Comparison of ENCODE assay signal across 9 cellular contexts in genomic region chr12:72272731-72273498, GRCh38. TPM values are rescaled to one million over a fixed set of nuclear protein-coding genes. Genes with fewer than 3 reads are reported as not detected.
A peak's percentile ranks its signal among the peaks of the same experiment; 100 is the strongest.
DNase-seq lines count a peak whose midpoint lies in the region; ATAC-seq and TF ChIP-seq lines count a peak whose summit lies in the region.
"Had no signal": no experiment of that assay in that cellular context is flagged by ENCODE, and none has a peak within 500 bp of the region (broad histone marks: within the 10 kb centered on the region; RNA-seq: fewer than 3 reads in every experiment).

No MANE protein-coding gene starts in this region.

- no peaks in the 10 kb centered on the region for H3K27me3 ChIP-seq in PC-3 (ENCODE audit: low read length)
- H3K27me3 ChIP-seq in prostate gland (replicated peaks; ENCODE audit: insufficient read depth), result no peaks in the 10 kb centered on the region
- no peaks in the 10 kb centered on the region for H3K27me3 ChIP-seq in Caco-2 (replicated peaks; ENCODE audit: control insufficient read depth, insufficient read depth, low read length)

- 3% methylated on average over 66 of the region's 79 CpGs for WGBS in prostate gland

- peak overlapping the region; percentile 82 for H2AFZ ChIP-seq in PC-3 (ENCODE audit: low read length)

- no peaks in the 10 kb centered on the region for H3K9me3 ChIP-seq in PC-3 (ENCODE audit: low read length)
- no peaks in the 10 kb centered on the region for H3K9me3 ChIP-seq in prostate gland
- H3K9me3 ChIP-seq in Caco-2, result no peaks in the 10 kb centered on the region

- peaks cover 100% of the 10 kb centered on the region for H3K79me2 ChIP-seq in PC-3 (ENCODE audit: low read length)

- peak overlapping the region; percentile 82 for H3K4me2 ChIP-seq in PC-3 (ENCODE audit: low read length)

- H3K4me1 ChIP-seq in PC-3 (ENCODE audit: insufficient read depth, low read length), result peaks cover 52% of the 10 kb centered on the region
- H3K4me1 ChIP-seq in prostate gland (replicated peaks), result no peaks in the 10 kb centered on the region
- no peaks in the 10 kb centered on the region for H3K4me1 ChIP-seq in Caco-2

- H3K36me3 Mint-ChIP-seq in Caco-2 (ENCODE audit: insufficient read depth, unreplicated experiment), result no peaks in the 10 kb centered on the region

- H3K9me3 Mint-ChIP-seq in Caco-2 (ENCODE audit: unreplicated experiment), result no peaks in the 10 kb centered on the region
- H3K9me3 Mint-ChIP-seq: activated T-cell treated with anti-CD3 and anti-CD28 coated beads, Interleukin-2, amount 50 U/mL, for 24 hours had no signal

- peak; percentile 50 for DNase-seq in Daoy (ENCODE audit: low read depth)
- DNase-seq in PC-3, result peak; percentile 21
- DNase-seq in Right ventricle myocardium superior, result peak; percentile 42
- DNase-seq in prostate gland (ENCODE audit: low spot score), result no peak
- no peak for DNase-seq in LoVo (ENCODE audit: low spot score)
- no peak for DNase-seq in Caco-2
- DNase-seq in erythroblast (lab: John Stamatoyannopoulos, UW), result no peak
- DNase-seq: activated T-cell treated with anti-CD3 and anti-CD28 coated beads, Interleukin-2, amount 50 U/mL, for 24 hours had no signal

- H3F3A ChIP-seq in PC-3 (ENCODE audit: low read length, unreplicated experiment), result no peaks in the 10 kb centered on the region

- TF ChIP-seq CTCF in PC-3 (conservative IDR thresholded peaks at IDR 0.05; ENCODE audit: low read depth, low read length) (0 out of 2 replicates have a peak, but pooled peaks have one; percentile 29), prostate gland (IDR thresholded peaks at IDR 0.05) (no peak), Caco-2 (IDR thresholded peaks at IDR 0.05; ENCODE audit: insufficient read depth in 1 of 2, low read depth in 1 of 2, low read length in 1 of 2, severe bottlenecking in 1 of 2, unreplicated experiment in 1 of 2) (no peak)

- H3K4me3 ChIP-seq in PC-3 (ENCODE audit: low read length) (peak overlapping the region; percentile 98), prostate gland (peak overlapping the region; percentile 42 to 50), Caco-2 (ENCODE audit: low read depth, low read length) (no peak overlapping the region)

- BruUV-seq in PC-3 (replicated peaks; lab: Mats Ljungman, UMichigan) (no TSS peak), Caco-2 (replicated peaks; lab: Mats Ljungman, UMichigan) (no TSS peak)

- H3K4me3 Mint-ChIP-seq in Caco-2 (ENCODE audit: unreplicated experiment), result no peak overlapping the region
- H3K4me3 Mint-ChIP-seq: activated T-cell treated with anti-CD3 and anti-CD28 coated beads, Interleukin-2, amount 50 U/mL, for 24 hours had no signal

- no peaks in the 10 kb centered on the region for H3K4me1 Mint-ChIP-seq in Caco-2 (ENCODE audit: low read depth, unreplicated experiment)

- H3K36me3 ChIP-seq in PC-3 (ENCODE audit: low read depth, low read length), result no peaks in the 10 kb centered on the region
- H3K36me3 ChIP-seq in prostate gland, result no peaks in the 10 kb centered on the region
- no peaks in the 10 kb centered on the region for H3K36me3 ChIP-seq in Caco-2 (ENCODE audit: control insufficient read depth, insufficient read depth, low read length)

- H3K27ac ChIP-seq in PC-3 (ENCODE audit: low read length) (peak overlapping the region; percentile 63), prostate gland (peak overlapping the region; percentile 65 to 69)

- H3K9me2 ChIP-seq in PC-3 (replicated peaks; ENCODE audit: low read length), result no peaks in the 10 kb centered on the region

- TF ChIP-seq POLR2A in prostate gland (IDR thresholded peaks at IDR 0.05), result no peak
- TF ChIP-seq POLR2A in erythroblast (IDR thresholded peaks at IDR 0.05; ENCODE audit: low read length), result no peak

- no peaks in the 10 kb centered on the region for H4K20me1 ChIP-seq in PC-3 (ENCODE audit: low read length)

- CTCF ChIA-PET in PC-3 (lab: Charles Lee) (no interaction called here), Caco-2 (lab: Charles Lee) (interaction anchor here (0.6 kb wide), 1 partner anchor 39 kb away, joined by 4 read pairs; no protein-coding TSS in a partner anchor)

- peak overlapping the region; percentile 79 for H3K9ac ChIP-seq in PC-3 (ENCODE audit: low read length)

- no peak overlapping the region for H3K27ac Mint-ChIP-seq in Caco-2 (ENCODE audit: unreplicated experiment)
- H3K27ac Mint-ChIP-seq: activated T-cell treated with anti-CD3 and anti-CD28 coated beads, Interleukin-2, amount 50 U/mL, for 24 hours had no signal

- ATAC-seq in PC-3 (peak; percentile 1), Right ventricle myocardium superior (ENCODE audit: poor library complexity) (peak; percentile 23), HG02852 (IDR thresholded peaks at IDR 0.05; ENCODE audit: unreplicated experiment) (no peak)

- POLR2A ChIA-PET in PC-3 (lab: Charles Lee; ENCODE audit: unreplicated experiment) (interaction anchor here (0.6 kb wide), 2 partner anchors 14 to 20 kb away, joined by 4 to 6 read pairs; no protein-coding TSS in a partner anchor), Caco-2 (lab: Charles Lee) (no interaction called here)

- intact Hi-C loops in PC-3 (cut with micrococcal nuclease), result loop anchor here (1.0 kb wide), 1 partner anchor 23 kb away; no protein-coding TSS in a partner anchor
- intact Hi-C loops in Right ventricle myocardium superior (cut with DNase I), result no loop called here
- intact Hi-C loops in prostate gland (cut with DNase I), result no loop called here
- intact Hi-C loops in Caco-2 (cut with micrococcal nuclease; ENCODE audit: unreplicated experiment), result no loop called here

- H3K27me3 Mint-ChIP-seq in Caco-2 (ENCODE audit: insufficient read depth, unreplicated experiment), result no peaks in the 10 kb centered on the region

RNA-seq across cellular contexts. Expression of gene TRHDE, which starts 0.7 kb away (rescaled TPM):
- total RNA-seq in Daoy (2014; rRNA removed; shearing (Covaris generic)), result 7.9 and 10.7 TPM in 2 replicates
- total RNA-seq in PC-3 (2014; rRNA removed) (16.5 and 17.7 TPM in 2 replicates), Right ventricle myocardium superior (1.5 TPM), prostate gland (1 to 10 TPM; 3.1 to 4.1 TPM), Caco-2 (2022) (not detected in 2 replicates)

Comparison
In these comparisons a context has a peak if more than half of its experiments do, and no peak if none do; other contexts are left out.
1. DNase-seq: peak in Daoy (single experiment), PC-3 (single experiment) and Right ventricle myocardium superior (single experiment); none in prostate gland (single experiment), LoVo (single experiment), Caco-2 (0 of 2) and erythroblast (0 of 2).